7 cellular contexts compared by ENCODE assay signal in the genomic region with DNA sequence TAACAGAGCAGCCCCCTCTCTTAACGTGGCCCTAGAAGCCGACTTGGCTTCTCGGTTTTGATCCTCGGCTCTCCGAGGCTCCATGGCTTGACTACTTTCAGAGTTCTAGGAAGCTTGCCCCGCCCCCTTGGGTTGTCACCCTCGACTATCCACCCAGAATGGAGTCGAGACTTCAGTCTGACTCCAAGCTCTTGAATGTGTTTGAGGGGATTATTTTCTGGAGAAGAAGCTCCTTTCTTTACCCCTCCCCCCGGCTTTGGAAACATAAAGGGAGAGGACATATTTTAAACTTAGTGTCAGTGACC. TPM values are rescaled to one million over a fixed set of nuclear protein-coding genes. Genes with fewer than 3 reads are reported as not detected.
A peak's percentile ranks its signal among the peaks of the same experiment; 100 is the strongest.
DNase-seq lines count a peak whose midpoint lies in the region; ATAC-seq and TF ChIP-seq lines count a peak whose summit lies in the region.

No MANE protein-coding gene starts in this region.

- no peaks in the 10 kb centered on the region for H3K9me3 Mint-ChIP-seq in activated CD4-positive, alpha-beta memory T cell treated with anti-CD3 and anti-CD28 coated beads for 36 hours
- H3K9me3 Mint-ChIP-seq in naive thymus-derived CD8-positive, alpha-beta T cell: no peaks in the 10 kb centered on the region

- peaks cover 44% of the 10 kb centered on the region for H3K4me1 Mint-ChIP-seq in activated CD4-positive, alpha-beta memory T cell treated with anti-CD3 and anti-CD28 coated beads for 36 hours (ENCODE audit: low read depth)
- peaks cover 16 to 50% (median 45%) of the 10 kb centered on the region in 4 donors for H3K4me1 Mint-ChIP-seq in naive thymus-derived CD8-positive, alpha-beta T cell

- peak overlapping the region; percentile 87 for H3K9ac ChIP-seq in MM.1S (ENCODE audit: low read length)

- no peak for TF ChIP-seq POLR2A in tibial nerve (IDR thresholded peaks at IDR 0.05)

- TF ChIP-seq CTCF in GM12864 (IDR thresholded peaks at IDR 0.05; ENCODE audit: low read depth, low read length, missing control alignments) (no peak), MM.1S (IDR thresholded peaks at IDR 0.05; ENCODE audit: low read length) (no peak), epithelial cell of esophagus (IDR thresholded peaks at IDR 0.05; ENCODE audit: insufficient read depth, low read depth, low read length, missing control alignments) (no peak), tibial nerve (IDR thresholded peaks at IDR 0.05) (no peak)

- H3K27me3 Mint-ChIP-seq in activated CD4-positive, alpha-beta memory T cell treated with anti-CD3 and anti-CD28 coated beads for 36 hours: no peaks in the 10 kb centered on the region
- H3K27me3 Mint-ChIP-seq in naive thymus-derived CD8-positive, alpha-beta T cell: no peaks in the 10 kb centered on the region

- H3K27ac Mint-ChIP-seq in activated CD4-positive, alpha-beta memory T cell treated with anti-CD3 and anti-CD28 coated beads for 36 hours: peak overlapping the region; percentile 100
- peak overlapping the region; percentile 99 to 100 (median 100) for H3K27ac Mint-ChIP-seq in naive thymus-derived CD8-positive, alpha-beta T cell

- H3K79me2 ChIP-seq in MM.1S (ENCODE audit: low read length): peaks cover 75% of the 10 kb centered on the region

- POLR2A ChIA-PET in activated CD4-positive, alpha-beta memory T cell treated with anti-CD3 and anti-CD28 coated beads for 36 hours (lab: Charles Lee): interaction anchor here (1.1 to 6.6 kb wide), 8 partner anchors 10 to 66 kb away, joined by 3 to 44 read pairs (median 7); partner anchors contain the start of genes CHCHD1 and ZSWIM8
- POLR2A ChIA-PET in naive thymus-derived CD8-positive, alpha-beta T cell (lab: Charles Lee): interaction anchor here (0.6 to 4.9 kb wide), 7 partner anchors 13 to 493 kb away, joined by 3 to 50 read pairs (median 5); a partner anchor contains a TSS

- 1 to 2% methylated on average over 3 to 9 of the region's 9 CpGs for WGBS in tibial nerve, 2 donors

- 0 out of 2 replicates have a peak, but pooled peaks cover 3% of the 10 kb centered on the region for H4K20me1 ChIP-seq in MM.1S (ENCODE audit: insufficient read depth, low read length)

- peaks cover 6% of the 10 kb centered on the region; the same call in 1 of the 2 replicates for H3F3A ChIP-seq in MM.1S (ENCODE audit: insufficient read depth, low read length)

- H3K27ac ChIP-seq in MM.1S (ENCODE audit: low read length): peak overlapping the region; percentile 71; the same call in 1 of the 2 replicates
- H3K27ac ChIP-seq in tibial nerve: peak overlapping the region; percentile 92 to 98 (median 92)

- in situ Hi-C loops in HAP-1 (cut with MboI; ENCODE audit: low sequenced_read_pairs): no loop called here

- CTCF ChIA-PET in activated CD4-positive, alpha-beta memory T cell treated with anti-CD3 and anti-CD28 coated beads for 36 hours (lab: Charles Lee): interaction anchor here (0.5 to 1.3 kb wide), 4 partner anchors 28 to 135 kb away, joined by 3 to 4 read pairs (median 4); a partner anchor contains a TSS

- H3K4me1 ChIP-seq in HAP-1 (peaks cover 16% of the 10 kb centered on the region), MM.1S (ENCODE audit: low read length) (peaks cover 21% of the 10 kb centered on the region), tibial nerve (peaks cover 4 to 74% (median 25%) of the 10 kb centered on the region in 4 donors)

- H3K4me2 ChIP-seq in MM.1S (ENCODE audit: low read depth, low read length): peak overlapping the region; percentile 83

- H3K9me2 ChIP-seq in MM.1S (replicated peaks; ENCODE audit: insufficient read depth, low read length): no peaks in the 10 kb centered on the region

- peaks cover 43% of the 10 kb centered on the region for H3K36me3 ChIP-seq in HAP-1 (replicated peaks)
- peaks cover 3% of the 10 kb centered on the region; the same call in 1 of the 2 replicates for H3K36me3 ChIP-seq in MM.1S (replicated peaks; ENCODE audit: insufficient read depth, low read length)
- H3K36me3 ChIP-seq in tibial nerve: peaks cover 0 to 42% (median 8%) of the 10 kb centered on the region in 3 donors

- no peak for TF ChIP-seq EP300 in tibial nerve (IDR thresholded peaks at IDR 0.05)

- peak overlapping the region; percentile 100 for H3K4me3 ChIP-seq in GM12864 (ENCODE audit: low read depth, low read length)
- H3K4me3 ChIP-seq in HAP-1: peak overlapping the region; percentile 81
- peak overlapping the region; percentile 84 for H3K4me3 ChIP-seq in MM.1S (ENCODE audit: low read length)
- peak overlapping the region; percentile 99 for H3K4me3 ChIP-seq in epithelial cell of esophagus (ENCODE audit: low read length)
- H3K4me3 ChIP-seq in tibial nerve: peak overlapping the region; percentile 74 to 86 (median 78)

- H3K36me3 Mint-ChIP-seq in activated CD4-positive, alpha-beta memory T cell treated with anti-CD3 and anti-CD28 coated beads for 36 hours: peaks cover 26% of the 10 kb centered on the region
- peaks cover 0 to 31% (median 4%) of the 10 kb centered on the region in 3 donors for H3K36me3 Mint-ChIP-seq in naive thymus-derived CD8-positive, alpha-beta T cell

- H2AFZ ChIP-seq in MM.1S (ENCODE audit: low read length): peak overlapping the region; percentile 62

- H3K9me3 ChIP-seq in HAP-1 (no peaks in the 10 kb centered on the region), MM.1S (replicated peaks; ENCODE audit: insufficient read depth, low read length) (no peaks in the 10 kb centered on the region), tibial nerve (no peaks in the 10 kb centered on the region)

- H3K4me3 Mint-ChIP-seq in activated CD4-positive, alpha-beta memory T cell treated with anti-CD3 and anti-CD28 coated beads for 36 hours: peak overlapping the region; percentile 99
- H3K4me3 Mint-ChIP-seq in naive thymus-derived CD8-positive, alpha-beta T cell: peak overlapping the region; percentile 91 to 100 (median 100)

- H3K27me3 ChIP-seq in HAP-1 (ENCODE audit: low read depth): no peaks in the 10 kb centered on the region
- H3K27me3 ChIP-seq in MM.1S (replicated peaks; ENCODE audit: insufficient read depth, low read length): no peaks in the 10 kb centered on the region
- no peaks in the 10 kb centered on the region for H3K27me3 ChIP-seq in tibial nerve

- intact Hi-C loops in activated CD4-positive, alpha-beta memory T cell treated with anti-CD3 and anti-CD28 coated beads for 36 hours (cut with micrococcal nuclease): loop anchor here (1.0 kb wide), 5 partner anchors 14 to 248 kb away; partner anchors contain the start of genes PPP3CB and ZSWIM8

- peak in 1 of 2 donors; percentile 34 for ATAC-seq in naive thymus-derived CD8-positive, alpha-beta T cell

- no peak for DNase-seq in GM12864 (ENCODE audit: low read depth)
- DNase-seq in HAP-1 (ENCODE audit: low spot score in 2 of 2): peak in 1 of 2 experiments; percentile 81
- peak; percentile 58 for DNase-seq in MM.1S
- peak; percentile 76 for DNase-seq in activated CD4-positive, alpha-beta memory T cell treated with anti-CD3 and anti-CD28 coated beads for 36 hours
- peak; percentile 66 for DNase-seq in epithelial cell of esophagus (ENCODE audit: low read depth)
- DNase-seq in naive thymus-derived CD8-positive, alpha-beta T cell: peak in 4 of 10 donors; percentile 15 to 46 (median 22)
- peak; percentile 30 to 32 for DNase-seq in tibial nerve (ENCODE audit: low spot score in 2 of 2)

RNA-seq across cellular contexts. Expression of gene SEC24C, which starts 0.5 kb away (rescaled TPM):
- 10 to 100 TPM; 88.3 to 90.7 TPM for total RNA-seq in activated CD4-positive, alpha-beta memory T cell treated with anti-CD3 and anti-CD28 coated beads for 36 hours
- total RNA-seq in naive thymus-derived CD8-positive, alpha-beta T cell: 10 to 100 TPM; 72.2 to 72.7 TPM
- 10 to 100 TPM; 18.9 to 33.5 (median 25.9) TPM for polyA plus RNA-seq in naive thymus-derived CD8-positive, alpha-beta T cell
- total RNA-seq in tibial nerve: 10 to 100 TPM; 42.0 to 61.2 (median 43.3) TPM

RNA-seq across cellular contexts. Expression of gene CHCHD1, which starts 37.2 kb away (rescaled TPM):
- total RNA-seq in activated CD4-positive, alpha-beta memory T cell treated with anti-CD3 and anti-CD28 coated beads for 36 hours: 10 to 100 TPM; 35.3 to 37.6 TPM
- total RNA-seq in naive thymus-derived CD8-positive, alpha-beta T cell: 10 to 100 TPM; 19.9 to 22.1 TPM
- polyA plus RNA-seq in naive thymus-derived CD8-positive, alpha-beta T cell: 10 to 100 TPM; 32.2 to 44.6 (median 37.9) TPM
- total RNA-seq in tibial nerve: 10 to 100 TPM in 3 of 4 donors, 1 to 10 TPM in 1; 8.2 to 33.0 (median 16.2) TPM

RNA-seq across cellular contexts. Expression of gene ZSWIM8, which starts 40.8 kb away (rescaled TPM):
- total RNA-seq in activated CD4-positive, alpha-beta memory T cell treated with anti-CD3 and anti-CD28 coated beads for 36 hours: 10 to 100 TPM; 45.1 to 46.2 TPM
- total RNA-seq in naive thymus-derived CD8-positive, alpha-beta T cell: 10 to 100 TPM; 79.0 to 79.9 TPM
- polyA plus RNA-seq in naive thymus-derived CD8-positive, alpha-beta T cell: 10 to 100 TPM; 12.3 to 18.5 (median 13.4) TPM
- total RNA-seq in tibial nerve: 100 to 1,000 TPM; 104 to 138 (median 121) TPM

RNA-seq across cellular contexts. Expression of gene AGAP5, which starts 46.7 kb away (rescaled TPM):
- 1 to 10 TPM; 7.1 to 7.7 TPM for total RNA-seq in activated CD4-positive, alpha-beta memory T cell treated with anti-CD3 and anti-CD28 coated beads for 36 hours
- 10 to 100 TPM; 10.5 to 13.2 TPM for total RNA-seq in naive thymus-derived CD8-positive, alpha-beta T cell
- polyA plus RNA-seq in naive thymus-derived CD8-positive, alpha-beta T cell: under 1 TPM in 2 of 3 donors, not detected in 1; 0.19 to 0.30 TPM
- total RNA-seq in tibial nerve: 10 to 100 TPM in 1 of 4 donors, 1 to 10 TPM in 3; 7.8 to 13.8 (median 8.8) TPM
